8 cellular contexts compared by ENCODE assay signal in the genomic region with DNA sequence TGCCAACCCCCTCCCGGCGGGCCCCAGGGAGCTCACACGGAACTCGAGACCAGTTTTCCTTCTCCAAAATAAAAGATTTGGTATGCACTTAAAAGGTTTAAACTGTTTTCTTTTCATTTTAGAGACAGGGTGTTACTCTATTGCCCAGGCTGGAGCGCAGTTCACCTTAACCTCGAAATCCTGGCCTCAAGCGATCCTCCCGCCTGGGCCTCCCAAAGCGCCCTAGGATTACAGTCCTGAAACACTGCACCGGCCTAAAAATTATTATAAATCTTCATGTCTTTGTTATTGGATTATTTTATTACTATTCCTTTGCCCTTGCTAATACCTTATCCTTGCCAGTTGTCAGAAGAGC. TPM values are rescaled to one million over a fixed set of nuclear protein-coding genes. Genes with fewer than 3 reads are reported as not detected.
DNase-seq lines count a peak whose midpoint lies in the region; ATAC-seq and TF ChIP-seq lines count a peak whose summit lies in the region.

No MANE protein-coding gene starts in this region.

- DNase-seq in HL-60 (ENCODE audit: low read depth in 1 of 2, low spot score in 1 of 2), result no peak
- DNase-seq in activated T-helper 1 cell treated with anti-CD3 and anti-CD28 coated beads, Interleukin-12 subunit alpha, Interleukin-12 subunit beta, Interleukin-2, Interleukin-4 antibody, amounts not matched to agents 30 ng/mL and 10 ng/mL and 1 ng/mL, durations not matched to agents 14 hours and 24 hours and 36 hours (ENCODE audit: low spot score), result no peak
- DNase-seq in inferior parietal cortex (ENCODE audit: extremely low spot score), result no peak
- DNase-seq in omental fat pad (ENCODE audit: low spot score), result no peak

- peak overlapping the region; percentile 84 for H3K4me3 Mint-ChIP-seq in activated T-helper 1 cell treated with anti-CD3 and anti-CD28 coated beads, Interleukin-12 subunit alpha, Interleukin-12 subunit beta, Interleukin-2, Interleukin-4 antibody, amounts not matched to agents 30 ng/mL and 10 ng/mL and 1 ng/mL, durations not matched to agents 14 hours and 24 hours and 36 hours
- peak overlapping the region; percentile 88 for H3K4me3 Mint-ChIP-seq in stimulated activated memory B cell treated with anti-CD40 and anti-IgM and Interleukin-4, amounts not matched to agents 10 μg/mL and 1 μg/mL and 100 μg/mL, for 72 hours

- H3K9ac ChIP-seq in iPS-15b (ENCODE audit: low read depth, low read length), result no peak overlapping the region

- no peaks in the 10 kb centered on the region for H3K9me3 Mint-ChIP-seq in activated T-helper 1 cell treated with anti-CD3 and anti-CD28 coated beads, Interleukin-12 subunit alpha, Interleukin-12 subunit beta, Interleukin-2, Interleukin-4 antibody, amounts not matched to agents 30 ng/mL and 10 ng/mL and 1 ng/mL, durations not matched to agents 14 hours and 24 hours and 36 hours
- no peaks in the 10 kb centered on the region for H3K9me3 Mint-ChIP-seq in stimulated activated memory B cell treated with anti-CD40 and anti-IgM and Interleukin-4, amounts not matched to agents 10 μg/mL and 1 μg/mL and 100 μg/mL, for 72 hours

- intact Hi-C loops in activated T-helper 1 cell treated with anti-CD3 and anti-CD28 coated beads, Interleukin-12 subunit alpha, Interleukin-12 subunit beta, Interleukin-2, Interleukin-4 antibody, amounts not matched to agents 30 ng/mL and 10 ng/mL and 1 ng/mL, durations not matched to agents 14 hours and 24 hours and 36 hours (cut with micrococcal nuclease), result loop anchor here (10.0 kb wide), 4 partner anchors 549 to 1599 kb away; partner anchors contain the start of genes B3GLCT and PAN3

- H3K9me3 ChIP-seq in iPS-15b (ENCODE audit: control insufficient read depth, insufficient read depth, low read length), result no peaks in the 10 kb centered on the region

- peaks cover 4% of the 10 kb centered on the region for H3K36me3 ChIP-seq in iPS-15b (ENCODE audit: control insufficient read depth, insufficient read depth, low read length)

- H3K36me3 Mint-ChIP-seq in activated T-helper 1 cell treated with anti-CD3 and anti-CD28 coated beads, Interleukin-12 subunit alpha, Interleukin-12 subunit beta, Interleukin-2, Interleukin-4 antibody, amounts not matched to agents 30 ng/mL and 10 ng/mL and 1 ng/mL, durations not matched to agents 14 hours and 24 hours and 36 hours (ENCODE audit: low read depth), result peaks cover 20% of the 10 kb centered on the region
- H3K36me3 Mint-ChIP-seq in stimulated activated memory B cell treated with anti-CD40 and anti-IgM and Interleukin-4, amounts not matched to agents 10 μg/mL and 1 μg/mL and 100 μg/mL, for 72 hours, result no peaks in the 10 kb centered on the region

- TF ChIP-seq CTCF in HL-60 (IDR thresholded peaks at IDR 0.05; ENCODE audit: insufficient read depth, low read length) (no peak), omental fat pad (IDR thresholded peaks at IDR 0.05) (no peak)

- peaks cover 47% of the 10 kb centered on the region for H3K4me1 Mint-ChIP-seq in activated T-helper 1 cell treated with anti-CD3 and anti-CD28 coated beads, Interleukin-12 subunit alpha, Interleukin-12 subunit beta, Interleukin-2, Interleukin-4 antibody, amounts not matched to agents 30 ng/mL and 10 ng/mL and 1 ng/mL, durations not matched to agents 14 hours and 24 hours and 36 hours (ENCODE audit: low read depth)
- peaks cover 43% of the 10 kb centered on the region for H3K4me1 Mint-ChIP-seq in stimulated activated memory B cell treated with anti-CD40 and anti-IgM and Interleukin-4, amounts not matched to agents 10 μg/mL and 1 μg/mL and 100 μg/mL, for 72 hours

- peak overlapping the region; percentile 53 for H3K27ac ChIP-seq in HL-60 (replicated peaks)

- H3K27me3 ChIP-seq in HL-60 (ENCODE audit: insufficient read depth, poor library complexity, severe bottlenecking), result no peaks in the 10 kb centered on the region
- peaks cover 11% of the 10 kb centered on the region for H3K27me3 ChIP-seq in iPS-15b (ENCODE audit: control insufficient read depth, insufficient read depth, low read length)

- H3K4me3 ChIP-seq in HL-60 (replicated peaks; ENCODE audit: insufficient read depth, low read length) (peak overlapping the region; percentile 45), iPS-15b (ENCODE audit: low read depth, low read length) (peak overlapping the region; percentile 41)

- peaks cover 12% of the 10 kb centered on the region for H3K4me1 ChIP-seq in iPS-15b (ENCODE audit: control insufficient read depth, insufficient read depth, low read length)

- H3K27ac Mint-ChIP-seq in activated T-helper 1 cell treated with anti-CD3 and anti-CD28 coated beads, Interleukin-12 subunit alpha, Interleukin-12 subunit beta, Interleukin-2, Interleukin-4 antibody, amounts not matched to agents 30 ng/mL and 10 ng/mL and 1 ng/mL, durations not matched to agents 14 hours and 24 hours and 36 hours, result peak overlapping the region; percentile 85
- H3K27ac Mint-ChIP-seq in stimulated activated memory B cell treated with anti-CD40 and anti-IgM and Interleukin-4, amounts not matched to agents 10 μg/mL and 1 μg/mL and 100 μg/mL, for 72 hours, result peak overlapping the region; percentile 77

- peaks cover 6% of the 10 kb centered on the region for H3K27me3 Mint-ChIP-seq in activated T-helper 1 cell treated with anti-CD3 and anti-CD28 coated beads, Interleukin-12 subunit alpha, Interleukin-12 subunit beta, Interleukin-2, Interleukin-4 antibody, amounts not matched to agents 30 ng/mL and 10 ng/mL and 1 ng/mL, durations not matched to agents 14 hours and 24 hours and 36 hours (ENCODE audit: insufficient read depth)
- no peaks in the 10 kb centered on the region for H3K27me3 Mint-ChIP-seq in stimulated activated memory B cell treated with anti-CD40 and anti-IgM and Interleukin-4, amounts not matched to agents 10 μg/mL and 1 μg/mL and 100 μg/mL, for 72 hours

- no peak for ATAC-seq in stimulated activated memory B cell treated with anti-CD40 and anti-IgM and Interleukin-4, amounts not matched to agents 10 μg/mL and 1 μg/mL and 100 μg/mL, for 72 hours
- no peak for ATAC-seq in GM18517 (IDR thresholded peaks at IDR 0.05; ENCODE audit: unreplicated experiment)
- ATAC-seq in GM18858 (IDR thresholded peaks at IDR 0.05; ENCODE audit: unreplicated experiment), result no peak
- no peak for ATAC-seq in omental fat pad (ENCODE audit: low FRiP score)

RNA-seq across cellular contexts. Expression of gene SLC7A1, which starts 0.6 kb away (rescaled TPM):
- 128 and 138 TPM in 2 replicates for total RNA-seq in activated T-helper 1 cell treated with anti-CD3 and anti-CD28 coated beads, Interleukin-12 subunit alpha, Interleukin-12 subunit beta, Interleukin-2, Interleukin-4 antibody, amounts not matched to agents 30 ng/mL and 10 ng/mL and 1 ng/mL, durations not matched to agents 14 hours and 24 hours and 36 hours
- total RNA-seq in omental fat pad, result 10 to 100 TPM; 18.5 to 60.5 (median 25.8) TPM
